8 cellular contexts compared by ENCODE assay signal in the genomic region with DNA sequence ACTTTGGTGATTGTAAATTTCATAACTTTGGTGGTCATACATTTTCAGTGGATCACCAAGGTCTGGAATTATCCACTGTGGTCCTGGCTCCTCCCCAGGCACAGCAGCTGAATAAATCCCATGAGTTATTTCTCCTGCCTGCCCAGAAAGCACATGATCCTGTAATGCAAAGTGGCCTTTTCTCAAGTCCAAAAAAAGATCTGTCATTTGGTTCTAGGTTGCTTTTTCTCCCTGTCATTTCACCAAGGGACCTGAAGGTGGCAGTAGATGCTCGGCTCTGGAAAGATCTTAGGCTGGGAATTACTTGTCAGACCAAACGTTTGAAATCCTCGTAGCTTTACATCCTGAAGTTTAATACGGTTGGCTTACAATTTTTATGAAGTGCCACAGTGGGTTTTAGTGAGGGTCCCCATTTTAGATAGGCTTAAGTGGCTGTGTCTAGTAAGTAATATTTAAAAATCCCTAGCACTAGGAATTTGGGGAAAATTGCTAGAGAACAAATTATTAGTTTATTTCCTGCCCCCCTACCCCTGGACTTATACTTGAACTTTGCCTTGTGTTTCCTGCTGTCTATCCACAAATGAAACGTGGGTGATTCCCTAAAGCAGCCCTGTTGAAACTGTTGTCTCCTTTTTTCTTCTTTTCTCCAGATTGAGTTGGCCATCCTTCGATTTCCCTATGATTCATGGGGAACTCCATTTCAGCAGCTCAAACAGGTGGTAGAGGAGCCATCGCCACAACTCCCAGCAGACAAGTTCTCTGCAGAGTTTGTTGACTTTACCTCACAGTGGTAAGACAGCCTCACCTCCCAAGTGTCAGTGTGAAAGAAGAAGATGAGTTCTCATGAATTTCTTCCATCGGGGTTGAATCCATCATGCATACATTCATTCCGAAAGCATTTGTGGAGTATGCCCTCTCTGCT.
DNase-seq lines count a peak whose midpoint lies in the region; ATAC-seq and TF ChIP-seq lines count a peak whose summit lies in the region.

No MANE protein-coding gene starts in this region.

- H3K27me3 Mint-ChIP-seq in neural crest cell (ENCODE audit: low read depth) = no peaks in the 10 kb centered on the region

- no peak overlapping the region for H3K4me3 Mint-ChIP-seq in neural crest cell

- no TSS peak for BruUV-seq in A673 (replicated peaks; lab: Mats Ljungman, UMichigan)

- peaks cover 8% of the 10 kb centered on the region for H3K4me1 Mint-ChIP-seq in neural crest cell

- intact Hi-C loops in A673 (cut with micrococcal nuclease; ENCODE audit: unreplicated experiment) = loop anchor here (1.0 to 5.0 kb wide), 3 partner anchors 616 to 1096 kb away; no protein-coding TSS in a partner anchor

- H3K9me3 ChIP-seq in A673 (ENCODE audit: low read depth, low read length, poor library complexity, severe bottlenecking) (no peaks in the 10 kb centered on the region), SJCRH30 (replicated peaks) (no peaks in the 10 kb centered on the region; the same call in 1 of the 2 replicates)

- H3K27ac ChIP-seq in A673 (ENCODE audit: low read depth, low read length, poor library complexity, severe bottlenecking) (no peak overlapping the region), SJCRH30 (no peak overlapping the region)

- H3K27me3 ChIP-seq in A673 (replicated peaks; ENCODE audit: insufficient read depth, low read depth, low read length, poor library complexity) (no peaks in the 10 kb centered on the region), SJCRH30 (no peaks in the 10 kb centered on the region)

- DNase-seq in A673 (ENCODE audit: low spot score) (peak; percentile 81), ELR (ENCODE audit: low read depth) (peak; percentile 78), SJCRH30 (peak; percentile 9 to 75), fibroblast of mammary gland (ENCODE audit: low read depth) (peak; percentile 73), neural crest cell (ENCODE audit: low read depth, low spot score) (peak; percentile 36), mesenteric fat pad (ENCODE audit: low spot score) (no peak)

- ATAC-seq in HG02884 (IDR thresholded peaks at IDR 0.05; ENCODE audit: unreplicated experiment) = no peak

- POLR2A ChIA-PET in A673 (lab: Charles Lee; ENCODE audit: low non-redundant PET) = no interaction called here

- H3K4me3 ChIP-seq in A673 (ENCODE audit: low read depth, low read length, poor library complexity, severe bottlenecking) (no peak overlapping the region), SJCRH30 (no peak overlapping the region), fibroblast of mammary gland (ENCODE audit: control insufficient read depth, low read depth, low read length) (no peak overlapping the region)

- H3K36me3 ChIP-seq in A673 (ENCODE audit: insufficient read depth, low read length, poor library complexity, severe bottlenecking) (no peaks in the 10 kb centered on the region), SJCRH30 (no peaks in the 10 kb centered on the region)

- TF ChIP-seq CTCF in A673 (conservative IDR thresholded peaks at IDR 0.05; ENCODE audit: low read depth, low read length) (peak; percentile 91), LNCAP (IDR thresholded peaks at IDR 0.05) (peak; percentile 90), fibroblast of mammary gland (conservative IDR thresholded peaks at IDR 0.05; ENCODE audit: control insufficient read depth, insufficient read depth, low read depth, low read length) (peak; percentile 98), neural crest cell (conservative IDR thresholded peaks at IDR 0.05) (peak; percentile 87)

- peaks cover 42% of the 10 kb centered on the region for H3K36me3 Mint-ChIP-seq in neural crest cell (ENCODE audit: low read depth)

- H3K27ac Mint-ChIP-seq in neural crest cell (ENCODE audit: unreplicated experiment) = no peak overlapping the region

- CTCF ChIA-PET in A673 (lab: Charles Lee) = interaction anchor here (0.6 kb wide), 2 partner anchors 150 to 634 kb away, joined by 3 to 10 read pairs; no protein-coding TSS in a partner anchor

- peaks cover 2% of the 10 kb centered on the region for H3K9me3 Mint-ChIP-seq in neural crest cell

- H3K4me1 ChIP-seq in A673 (ENCODE audit: insufficient read depth, low read length, poor library complexity, severe bottlenecking) (no peaks in the 10 kb centered on the region), SJCRH30 (no peaks in the 10 kb centered on the region)
